Comparison of ENCODE assay signal across 10 cellular contexts in genomic region chr2:230723363-230723762, GRCh38. TPM values are rescaled to one million over a fixed set of nuclear protein-coding genes. Genes with fewer than 3 reads are reported as not detected.
DNase-seq lines count a peak whose midpoint lies in the region; ATAC-seq and TF ChIP-seq lines count a peak whose summit lies in the region.
"Had no signal": no experiment of that assay in that cellular context is flagged by ENCODE, and none has a peak within 500 bp of the region (broad histone marks: within the 10 kb centered on the region; RNA-seq: fewer than 3 reads in every experiment).

No MANE protein-coding gene starts in this region.

- H3K9me3 ChIP-seq in CD4-positive, CD25-positive, alpha-beta regulatory T cell (ENCODE audit: control insufficient read depth in 2 of 2, low read length in 2 of 2) = no peaks in the 10 kb centered on the region
- H3K9me3 ChIP-seq in ovary = no peaks in the 10 kb centered on the region
- H3K9me3 ChIP-seq: tibial artery had no signal

- WGBS in ovary, 3 donors = 73 to 74% (median 73%) methylated on average over 2 of the region's 2 CpGs

- peak overlapping the region; percentile 73 for H3K27ac ChIP-seq in CD4-positive, CD25-positive, alpha-beta regulatory T cell (ENCODE audit: insufficient read depth, low read length, poor library complexity, severe bottlenecking)
- no peak overlapping the region for H3K27ac ChIP-seq in ovary

- no peak for TF ChIP-seq POLR2A in ovary (IDR thresholded peaks at IDR 0.05)

- no peaks in the 10 kb centered on the region for H3K9me3 Mint-ChIP-seq in CD4-positive, CD25-positive, alpha-beta regulatory T cell
- no peaks in the 10 kb centered on the region for H3K9me3 Mint-ChIP-seq in activated T-helper 1 cell treated with anti-CD3 and anti-CD28 coated beads, Interleukin-12 subunit alpha, Interleukin-12 subunit beta, Interleukin-2, Interleukin-4 antibody, amounts not matched to agents 30 ng/mL and 10 ng/mL and 1 ng/mL, durations not matched to agents 14 hours and 24 hours and 36 hours
- no peaks in the 10 kb centered on the region for H3K9me3 Mint-ChIP-seq in memory B cell
- H3K9me3 Mint-ChIP-seq: neural crest cell had no signal

- peaks cover 24% of the 10 kb centered on the region for H3K36me3 Mint-ChIP-seq in CD4-positive, CD25-positive, alpha-beta regulatory T cell
- H3K36me3 Mint-ChIP-seq in activated T-helper 1 cell treated with anti-CD3 and anti-CD28 coated beads, Interleukin-12 subunit alpha, Interleukin-12 subunit beta, Interleukin-2, Interleukin-4 antibody, amounts not matched to agents 30 ng/mL and 10 ng/mL and 1 ng/mL, durations not matched to agents 14 hours and 24 hours and 36 hours (ENCODE audit: low read depth) = peaks cover 44% of the 10 kb centered on the region
- H3K36me3 Mint-ChIP-seq in memory B cell = peaks cover 12% of the 10 kb centered on the region

- peak; percentile 14 to 80 (median 65) for DNase-seq in CD4-positive, CD25-positive, alpha-beta regulatory T cell
- DNase-seq in NCI-H226 = peak; percentile 57
- DNase-seq in activated T-helper 1 cell treated with anti-CD3 and anti-CD28 coated beads, Interleukin-12 subunit alpha, Interleukin-12 subunit beta, Interleukin-2, Interleukin-4 antibody, amounts not matched to agents 30 ng/mL and 10 ng/mL and 1 ng/mL, durations not matched to agents 14 hours and 24 hours and 36 hours (ENCODE audit: low spot score) = peak; percentile 30
- no peak for DNase-seq in memory B cell (ENCODE audit: low spot score in 2 of 2)
- no peak for DNase-seq in ovary
- DNase-seq in RKO (ENCODE audit: low spot score) = no peak
- no peak for DNase-seq in SHP77 treated with DMSO at 0.1 percent for 48 hours (lab: John Stamatoyannopoulos, UW)
- DNase-seq: tibial artery had no signal

- H3K27me3 Mint-ChIP-seq in CD4-positive, CD25-positive, alpha-beta regulatory T cell = no peaks in the 10 kb centered on the region
- no peaks in the 10 kb centered on the region for H3K27me3 Mint-ChIP-seq in activated T-helper 1 cell treated with anti-CD3 and anti-CD28 coated beads, Interleukin-12 subunit alpha, Interleukin-12 subunit beta, Interleukin-2, Interleukin-4 antibody, amounts not matched to agents 30 ng/mL and 10 ng/mL and 1 ng/mL, durations not matched to agents 14 hours and 24 hours and 36 hours (ENCODE audit: insufficient read depth)
- no peaks in the 10 kb centered on the region for H3K27me3 Mint-ChIP-seq in memory B cell

- no peak for TF ChIP-seq CTCF in ovary (IDR thresholded peaks at IDR 0.05)

- no peak for TF ChIP-seq EP300 in ovary (IDR thresholded peaks at IDR 0.05)

- peak overlapping the region; percentile 78 to 91 (median 84) for H3K4me3 Mint-ChIP-seq in CD4-positive, CD25-positive, alpha-beta regulatory T cell
- H3K4me3 Mint-ChIP-seq in activated T-helper 1 cell treated with anti-CD3 and anti-CD28 coated beads, Interleukin-12 subunit alpha, Interleukin-12 subunit beta, Interleukin-2, Interleukin-4 antibody, amounts not matched to agents 30 ng/mL and 10 ng/mL and 1 ng/mL, durations not matched to agents 14 hours and 24 hours and 36 hours = peak overlapping the region; percentile 77
- peak overlapping the region; percentile 53 for H3K4me3 Mint-ChIP-seq in memory B cell
- H3K4me3 Mint-ChIP-seq: neural crest cell had no signal

- peak; percentile 91 to 94 for ATAC-seq in CD4-positive, CD25-positive, alpha-beta regulatory T cell (ENCODE audit: low read depth in 2 of 2)
- no peak for ATAC-seq in memory B cell (ENCODE audit: low read depth)
- ATAC-seq in HG02763 (IDR thresholded peaks at IDR 0.05; ENCODE audit: unreplicated experiment) = no peak

- intact Hi-C loops in activated T-helper 1 cell treated with anti-CD3 and anti-CD28 coated beads, Interleukin-12 subunit alpha, Interleukin-12 subunit beta, Interleukin-2, Interleukin-4 antibody, amounts not matched to agents 30 ng/mL and 10 ng/mL and 1 ng/mL, durations not matched to agents 14 hours and 24 hours and 36 hours (cut with micrococcal nuclease) = loop anchor here (1.0 kb wide), 2 partner anchors 8 to 13 kb away; no protein-coding TSS in a partner anchor
- intact Hi-C loops in ovary (cut with DNase I) = no loop called here

- H3K4me1 Mint-ChIP-seq in CD4-positive, CD25-positive, alpha-beta regulatory T cell = peaks cover 45 to 82% (median 57%) of the 10 kb centered on the region in 4 donors
- peaks cover 66% of the 10 kb centered on the region for H3K4me1 Mint-ChIP-seq in activated T-helper 1 cell treated with anti-CD3 and anti-CD28 coated beads, Interleukin-12 subunit alpha, Interleukin-12 subunit beta, Interleukin-2, Interleukin-4 antibody, amounts not matched to agents 30 ng/mL and 10 ng/mL and 1 ng/mL, durations not matched to agents 14 hours and 24 hours and 36 hours (ENCODE audit: low read depth)
- peaks cover 29% of the 10 kb centered on the region for H3K4me1 Mint-ChIP-seq in memory B cell

- H3K27me3 ChIP-seq in CD4-positive, CD25-positive, alpha-beta regulatory T cell (ENCODE audit: control insufficient read depth, insufficient read depth, low read length) = no peaks in the 10 kb centered on the region
- H3K27me3 ChIP-seq in ovary = no peaks in the 10 kb centered on the region
- H3K27me3 ChIP-seq: tibial artery had no signal

- peaks cover 72% of the 10 kb centered on the region for H3K4me1 ChIP-seq in CD4-positive, CD25-positive, alpha-beta regulatory T cell (ENCODE audit: control insufficient read depth, insufficient read depth, low read length, poor library complexity, severe bottlenecking)
- no peaks in the 10 kb centered on the region for H3K4me1 ChIP-seq in ovary (ENCODE audit: insufficient read depth)

- peak overlapping the region; percentile 87 to 96 (median 89) for H3K27ac Mint-ChIP-seq in CD4-positive, CD25-positive, alpha-beta regulatory T cell
- peak overlapping the region; percentile 79 for H3K27ac Mint-ChIP-seq in activated T-helper 1 cell treated with anti-CD3 and anti-CD28 coated beads, Interleukin-12 subunit alpha, Interleukin-12 subunit beta, Interleukin-2, Interleukin-4 antibody, amounts not matched to agents 30 ng/mL and 10 ng/mL and 1 ng/mL, durations not matched to agents 14 hours and 24 hours and 36 hours
- no peak overlapping the region for H3K27ac Mint-ChIP-seq in memory B cell

- peaks cover 3% of the 10 kb centered on the region for H3K36me3 ChIP-seq in CD4-positive, CD25-positive, alpha-beta regulatory T cell (ENCODE audit: control insufficient read depth, insufficient read depth, low read length)
- H3K36me3 ChIP-seq in ovary = no peaks in the 10 kb centered on the region

- H3K4me3 ChIP-seq in CD4-positive, CD25-positive, alpha-beta regulatory T cell (ENCODE audit: low read depth, low read length) = peak overlapping the region; percentile 76
- H3K4me3 ChIP-seq in ovary = no peak overlapping the region
- H3K4me3 ChIP-seq: tibial artery had no signal

RNA-seq across cellular contexts. Expression of gene CAB39, which starts 10.7 kb away (rescaled TPM):
- 114 TPM for total RNA-seq in CD4-positive, CD25-positive, alpha-beta regulatory T cell
- polyA plus RNA-seq in CD4-positive, CD25-positive, alpha-beta regulatory T cell = 10 to 100 TPM; 64.3 to 88.4 (median 78.3) TPM
- total RNA-seq in activated T-helper 1 cell treated with anti-CD3 and anti-CD28 coated beads, Interleukin-12 subunit alpha, Interleukin-12 subunit beta, Interleukin-2, Interleukin-4 antibody, amounts not matched to agents 30 ng/mL and 10 ng/mL and 1 ng/mL, durations not matched to agents 14 hours and 24 hours and 36 hours = 168 and 170 TPM in 2 replicates
- 10 to 100 TPM; 39.6 to 64.4 (median 52.0) TPM for total RNA-seq in ovary
- 10 to 100 TPM; 24.8 to 42.7 TPM for polyA plus RNA-seq in ovary

Comparison
In these comparisons a context has a peak if more than half of its experiments do, and no peak if none do; other contexts are left out.
1. ATAC-seq: peak in CD4-positive, CD25-positive, alpha-beta regulatory T cell (2 of 2); none in memory B cell (single experiment) and HG02763 (single experiment).
2. DNase-seq: peak in CD4-positive, CD25-positive, alpha-beta regulatory T cell (3 of 3), NCI-H226 (single experiment) and activated T-helper 1 cell treated with anti-CD3 and anti-CD28 coated beads, Interleukin-12 subunit alpha, Interleukin-12 subunit beta, Interleukin-2, Interleukin-4 antibody, amounts not matched to agents 30 ng/mL and 10 ng/mL and 1 ng/mL, durations not matched to agents 14 hours and 24 hours and 36 hours (single experiment); none in memory B cell (0 of 2), ovary (0 of 5), RKO (single experiment) and SHP77 treated with DMSO at 0.1 percent for 48 hours (single experiment).
3. Peak in every context shown above with its lines, with median percentiles within 50 percentile points of each other: H3K4me3 Mint-ChIP-seq.